In the genomic region with DNA sequence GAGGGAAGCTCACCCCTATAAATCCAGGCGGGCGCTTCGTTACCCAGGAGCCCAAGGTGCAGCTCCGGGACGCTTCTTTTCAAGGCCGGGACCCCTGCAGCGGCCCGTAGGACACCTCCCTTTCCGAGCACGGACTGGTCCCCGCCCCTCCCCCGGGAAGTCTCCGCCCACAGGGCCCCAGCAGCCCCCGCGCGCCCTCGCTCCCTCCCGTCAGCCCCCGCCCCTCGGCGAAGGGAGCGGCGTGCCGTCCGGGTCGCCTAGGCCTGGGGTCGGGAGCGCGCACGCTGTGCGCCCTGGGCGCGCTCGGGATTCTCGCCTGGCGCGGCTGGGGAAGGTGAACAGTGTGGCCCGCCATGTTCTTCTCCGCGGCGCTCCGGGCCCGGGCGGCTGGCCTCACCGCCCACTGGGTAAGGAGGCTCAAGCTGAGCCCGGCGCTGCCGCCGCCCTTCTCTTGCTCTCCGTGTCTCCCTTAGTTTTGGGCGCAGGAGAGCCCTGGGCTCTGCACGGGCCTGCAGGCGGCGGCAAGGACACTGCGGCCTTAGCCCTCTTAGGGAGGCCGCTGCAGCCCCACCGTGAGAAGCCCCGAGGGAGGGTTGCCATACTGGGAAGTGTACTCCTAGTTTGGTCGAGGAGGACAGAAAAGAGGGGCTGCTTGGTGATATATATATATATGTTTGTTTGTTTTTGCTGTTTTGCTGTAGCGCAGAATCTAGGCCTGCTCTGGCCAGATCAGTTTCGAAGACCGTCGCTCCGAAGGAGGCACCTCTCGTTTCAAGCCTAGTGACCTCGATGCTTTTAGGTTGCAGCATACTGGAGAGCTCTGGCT, we compare ENCODE assay signal across 8 cellular contexts. TPM values are rescaled to one million over a fixed set of nuclear protein-coding genes. Genes with fewer than 3 reads are reported as not detected.
DNase-seq lines count a peak whose midpoint lies in the region; ATAC-seq, FAIRE-seq and TF ChIP-seq lines count a peak whose summit lies in the region.

A gene (plus strand): TSS at position 309 of the 826 bp plus-strand sequence. CDS start 45 bp downstream, at position 354.

- no peaks in the 10 kb centered on the region for H3K36me3 Mint-ChIP-seq in WTC11

- H3K4me3 ChIP-seq in bronchial epithelial cell (ENCODE audit: low read depth, low read length) (peak within 1 kb of the TSS; percentile 66), small intestine (ENCODE audit: low read depth in 1 of 2, low read length in 2 of 2) (peak within 1 kb of the TSS; percentile 55 to 96)

- peaks cover 52% of the 10 kb centered on the region for H3K4me1 Mint-ChIP-seq in WTC11

- peak within 1 kb of the TSS; percentile 94 for H3K27ac ChIP-seq in small intestine (ENCODE audit: low read depth in 1 of 2, low read length in 1 of 2)

- ATAC-seq in GM19023 (IDR thresholded peaks at IDR 0.05; ENCODE audit: unreplicated experiment) (peak; percentile 96), HG03196 (IDR thresholded peaks at IDR 0.05; ENCODE audit: unreplicated experiment) (peak; percentile 94), WTC11 (peak; percentile 95)

- DNase-seq in AG08396 (ENCODE audit: low spot score): peak; percentile 96
- DNase-seq in NCI-H226: peak; percentile 95
- peak; percentile 98 for DNase-seq in WTC11 (ENCODE audit: low spot score)
- peak; percentile 80 for DNase-seq in bronchial epithelial cell (ENCODE audit: low read depth)
- DNase-seq in iPS-NIHi11 (ENCODE audit: low spot score): peak; percentile 99
- DNase-seq in small intestine: peak; percentile 96

- CTCF ChIA-PET in WTC11 (lab: Charles Lee): interaction anchor here (0.6 to 1.4 kb wide), 2 partner anchors 29 to 329 kb away, joined by 4 to 5 read pairs; no protein-coding TSS in a partner anchor

- no peak for FAIRE-seq in bronchial epithelial cell (lab: Jason Lieb, UNC)
- FAIRE-seq in small intestine (lab: Jason Lieb, UNC): no peak

- H3K27me3 Mint-ChIP-seq in WTC11 (ENCODE audit: low read depth): no peaks in the 10 kb centered on the region; the same call in 1 of the 2 replicates

- no peaks in the 10 kb centered on the region for H3K9me3 ChIP-seq in small intestine (ENCODE audit: control insufficient read depth, low read depth)

- peak within 1 kb of the TSS; percentile 84 for H3K27ac Mint-ChIP-seq in WTC11

- peaks cover 2 to 27% of the 10 kb centered on the region in 2 donors for H3K4me1 ChIP-seq in small intestine (ENCODE audit: control insufficient read depth in 2 of 2, insufficient read depth in 1 of 2, low read depth in 1 of 2, low read length in 1 of 2)

- POLR2A ChIA-PET in WTC11 (lab: Charles Lee): interaction anchor here (0.6 to 1.1 kb wide), 2 partner anchors 33 to 34 kb away, joined by 3 to 4 read pairs; a partner anchor contains a TSS

- H3K9me3 Mint-ChIP-seq in WTC11: no peaks in the 10 kb centered on the region

- 3 to 5% (median 3%) methylated on average over 43 to 66 of the region's 66 CpGs for WGBS in small intestine, 3 donors

- peak within 1 kb of the TSS; percentile 90 for H3K4me3 Mint-ChIP-seq in WTC11

- TF ChIP-seq CTCF in WTC11 (IDR thresholded peaks at IDR 0.05): no peak
- no peak for TF ChIP-seq CTCF in bronchial epithelial cell (IDR thresholded peaks at IDR 0.05; ENCODE audit: insufficient read depth, low read length, severe bottlenecking)

- H3K36me3 ChIP-seq in bronchial epithelial cell (ENCODE audit: control insufficient read depth, insufficient read depth, low read length) (no peaks in the 10 kb centered on the region), small intestine (ENCODE audit: control insufficient read depth in 2 of 2, insufficient read depth in 2 of 2, low read length in 2 of 2) (no peaks in the 10 kb centered on the region)

- H3K27me3 ChIP-seq in bronchial epithelial cell (ENCODE audit: control insufficient read depth, insufficient read depth, low read length) (no peaks in the 10 kb centered on the region), small intestine (ENCODE audit: control insufficient read depth in 2 of 2, insufficient read depth in 2 of 2, low read length in 2 of 2) (no peaks in the 10 kb centered on the region)

TF ChIP-seq in WTC11, 78 proteins besides CTCF, POLR2A, EP300 and RAD21 (continues in another document):
- TF ChIP-seq FOXP1 (CRISPR knock-in tag; IDR thresholded peaks at IDR 0.05; ENCODE audit: borderline replicate concordance) (peak; percentile 85; the same call in 1 of the 2 replicates), ZNF138 (CRISPR knock-in tag; conservative IDR thresholded peaks at IDR 0.05) (no peak), TEAD4 (CRISPR knock-in tag; IDR thresholded peaks at IDR 0.05) (no peak), MXD4 (CRISPR knock-in tag; IDR thresholded peaks at IDR 0.05; ENCODE audit: borderline replicate concordance) (no peak), SMAD3 (CRISPR knock-in tag; IDR thresholded peaks at IDR 0.05; ENCODE audit: borderline replicate concordance) (no peak), ZNF423 (CRISPR knock-in tag; IDR thresholded peaks at IDR 0.05) (peak; percentile 77), ZNF219 (CRISPR knock-in tag; IDR thresholded peaks at IDR 0.05; ENCODE audit: borderline replicate concordance) (no peak), ZBTB21 (CRISPR knock-in tag; IDR thresholded peaks at IDR 0.05; ENCODE audit: borderline replicate concordance) (no peak), SP1 (CRISPR knock-in tag; conservative IDR thresholded peaks at IDR 0.05) (peak; percentile 95), FOXK1 (CRISPR knock-in tag; IDR thresholded peaks at IDR 0.05) (peak; percentile 75), TCF7 (CRISPR knock-in tag; IDR thresholded peaks at IDR 0.05; ENCODE audit: low read depth) (no peak), ELF4 (CRISPR knock-in tag; IDR thresholded peaks at IDR 0.05; ENCODE audit: low read depth) (no peak), ZNF317 (CRISPR knock-in tag; IDR thresholded peaks at IDR 0.05; ENCODE audit: borderline replicate concordance, low read depth) (no peak), JAZF1 (CRISPR knock-in tag; IDR thresholded peaks at IDR 0.05) (no peak), KAT7 (CRISPR knock-in tag; IDR thresholded peaks at IDR 0.05; ENCODE audit: borderline replicate concordance) (0 out of 2 replicates have a peak, but pooled peaks have one; percentile 35), MYBL2 (CRISPR knock-in tag; IDR thresholded peaks at IDR 0.05) (peak; percentile 81; the same call in 1 of the 2 replicates), ZNF263 (CRISPR knock-in tag; IDR thresholded peaks at IDR 0.05; ENCODE audit: low read depth) (no peak)
- TF ChIP-seq, protein P1, sequence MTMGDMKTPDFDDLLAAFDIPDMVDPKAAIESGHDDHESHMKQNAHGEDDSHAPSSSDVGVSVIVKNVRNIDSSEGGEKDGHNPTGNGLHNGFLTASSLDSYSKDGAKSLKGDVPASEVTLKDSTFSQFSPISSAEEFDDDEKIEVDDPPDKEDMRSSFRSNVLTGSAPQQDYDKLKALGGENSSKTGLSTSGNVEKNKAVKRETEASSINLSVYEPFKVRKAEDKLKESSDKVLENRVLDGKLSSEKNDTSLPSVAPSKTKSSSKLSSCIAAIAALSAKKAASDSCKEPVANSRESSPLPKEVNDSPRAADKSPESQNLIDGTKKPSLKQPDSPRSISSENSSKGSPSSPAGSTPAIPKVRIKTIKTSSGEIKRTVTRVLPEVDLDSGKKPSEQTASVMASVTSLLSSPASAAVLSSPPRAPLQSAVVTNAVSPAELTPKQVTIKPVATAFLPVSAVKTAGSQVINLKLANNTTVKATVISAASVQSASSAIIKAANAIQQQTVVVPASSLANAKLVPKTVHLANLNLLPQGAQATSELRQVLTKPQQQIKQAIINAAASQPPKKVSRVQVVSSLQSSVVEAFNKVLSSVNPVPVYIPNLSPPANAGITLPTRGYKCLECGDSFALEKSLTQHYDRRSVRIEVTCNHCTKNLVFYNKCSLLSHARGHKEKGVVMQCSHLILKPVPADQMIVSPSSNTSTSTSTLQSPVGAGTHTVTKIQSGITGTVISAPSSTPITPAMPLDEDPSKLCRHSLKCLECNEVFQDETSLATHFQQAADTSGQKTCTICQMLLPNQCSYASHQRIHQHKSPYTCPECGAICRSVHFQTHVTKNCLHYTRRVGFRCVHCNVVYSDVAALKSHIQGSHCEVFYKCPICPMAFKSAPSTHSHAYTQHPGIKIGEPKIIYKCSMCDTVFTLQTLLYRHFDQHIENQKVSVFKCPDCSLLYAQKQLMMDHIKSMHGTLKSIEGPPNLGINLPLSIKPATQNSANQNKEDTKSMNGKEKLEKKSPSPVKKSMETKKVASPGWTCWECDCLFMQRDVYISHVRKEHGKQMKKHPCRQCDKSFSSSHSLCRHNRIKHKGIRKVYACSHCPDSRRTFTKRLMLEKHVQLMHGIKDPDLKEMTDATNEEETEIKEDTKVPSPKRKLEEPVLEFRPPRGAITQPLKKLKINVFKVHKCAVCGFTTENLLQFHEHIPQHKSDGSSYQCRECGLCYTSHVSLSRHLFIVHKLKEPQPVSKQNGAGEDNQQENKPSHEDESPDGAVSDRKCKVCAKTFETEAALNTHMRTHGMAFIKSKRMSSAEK (CRISPR knock-in tag; IDR thresholded peaks at IDR 0.05; ENCODE audit: borderline replicate concordance): no peak
- TF ChIP-seq, protein P2, sequence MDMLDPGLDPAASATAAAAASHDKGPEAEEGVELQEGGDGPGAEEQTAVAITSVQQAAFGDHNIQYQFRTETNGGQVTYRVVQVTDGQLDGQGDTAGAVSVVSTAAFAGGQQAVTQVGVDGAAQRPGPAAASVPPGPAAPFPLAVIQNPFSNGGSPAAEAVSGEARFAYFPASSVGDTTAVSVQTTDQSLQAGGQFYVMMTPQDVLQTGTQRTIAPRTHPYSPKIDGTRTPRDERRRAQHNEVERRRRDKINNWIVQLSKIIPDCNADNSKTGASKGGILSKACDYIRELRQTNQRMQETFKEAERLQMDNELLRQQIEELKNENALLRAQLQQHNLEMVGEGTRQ (CRISPR knock-in tag; IDR thresholded peaks at IDR 0.05): no peak
- TF ChIP-seq, protein P3, sequence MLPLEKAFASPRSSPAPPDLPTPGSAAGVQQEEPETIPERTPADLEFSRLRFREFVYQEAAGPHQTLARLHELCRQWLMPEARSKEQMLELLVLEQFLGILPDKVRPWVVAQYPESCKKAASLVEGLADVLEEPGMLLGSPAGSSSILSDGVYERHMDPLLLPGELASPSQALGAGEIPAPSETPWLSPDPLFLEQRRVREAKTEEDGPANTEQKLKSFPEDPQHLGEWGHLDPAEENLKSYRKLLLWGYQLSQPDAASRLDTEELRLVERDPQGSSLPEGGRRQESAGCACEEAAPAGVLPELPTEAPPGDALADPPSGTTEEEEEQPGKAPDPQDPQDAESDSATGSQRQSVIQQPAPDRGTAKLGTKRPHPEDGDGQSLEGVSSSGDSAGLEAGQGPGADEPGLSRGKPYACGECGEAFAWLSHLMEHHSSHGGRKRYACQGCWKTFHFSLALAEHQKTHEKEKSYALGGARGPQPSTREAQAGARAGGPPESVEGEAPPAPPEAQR (CRISPR knock-in tag; IDR thresholded peaks at IDR 0.05): no peak

RNA-seq across cellular contexts. Expression of the gene that starts here (rescaled TPM):
- total RNA-seq in WTC11 (2021) (165 to 192 TPM (median 167 TPM) in 3 replicates), bronchial epithelial cell (69.0 and 70.2 TPM in 2 replicates)
- 100 to 1,000 TPM; 175 to 300 (median 241) TPM for polyA plus RNA-seq in small intestine

Comparison
In these comparisons a context has a peak if more than half of its experiments do, and no peak if none do; other contexts are left out.
1. Peak in every context shown above with its lines: DNase-seq, ATAC-seq, H3K4me3 ChIP-seq and H3K27ac ChIP-seq.